Comparison of ENCODE assay signal across 18 cellular contexts in genomic region chr11:20080032-20080685, GRCh38.
DNase-seq lines count a peak whose midpoint lies in the region; ATAC-seq and TF ChIP-seq lines count a peak whose summit lies in the region.
"Had no signal": no experiment of that assay in that cellular context is flagged by ENCODE, and none has a peak within 500 bp of the region (broad histone marks: within the 10 kb centered on the region; RNA-seq: fewer than 3 reads in every experiment).

No MANE protein-coding gene starts in this region.

- TF ChIP-seq CTCF in cardiac muscle cell (IDR thresholded peaks at IDR 0.05; ENCODE audit: low read depth, low read length) (no peak), CD14-positive monocyte (IDR thresholded peaks at IDR 0.05) (no peak)

- no peaks in the 10 kb centered on the region for H3K4me1 ChIP-seq in cardiac muscle cell (ENCODE audit: low read depth)
- H3K4me1 ChIP-seq: gastroesophageal sphincter had no signal

- intact Hi-C loops in Right ventricle myocardium superior (cut with DNase I): no loop called here
- intact Hi-C loops in CD14-positive monocyte (cut with micrococcal nuclease): no loop called here

- H3K36me3 Mint-ChIP-seq in stimulated activated naive B cell treated with anti-CD40 and anti-IgM and Interleukin-4, amounts not matched to agents 10 μg/mL and 1 μg/mL and 100 μg/mL, for 72 hours: peaks cover 0 to 7% of the 10 kb centered on the region in 2 donors
- H3K36me3 Mint-ChIP-seq in CD14-positive monocyte: no peaks in the 10 kb centered on the region

- H3K4me1 Mint-ChIP-seq in stimulated activated naive B cell treated with anti-CD40 and anti-IgM and Interleukin-4, amounts not matched to agents 10 μg/mL and 1 μg/mL and 100 μg/mL, for 72 hours: peaks cover 29 to 51% of the 10 kb centered on the region in 2 donors
- H3K4me1 Mint-ChIP-seq in CD14-positive monocyte: peaks cover 10% of the 10 kb centered on the region

- peak overlapping the region; percentile 45 for H3K27ac ChIP-seq in cardiac muscle cell
- H3K27ac ChIP-seq: gastroesophageal sphincter had no signal

- H3K27me3 Mint-ChIP-seq in stimulated activated naive B cell treated with anti-CD40 and anti-IgM and Interleukin-4, amounts not matched to agents 10 μg/mL and 1 μg/mL and 100 μg/mL, for 72 hours: peaks cover 0 to 16% of the 10 kb centered on the region in 2 donors
- peaks cover 1 to 3% (median 2%) of the 10 kb centered on the region in 3 donors for H3K27me3 Mint-ChIP-seq in CD14-positive monocyte (ENCODE audit: low read depth in 3 of 3)

- no peak overlapping the region for H3K4me3 ChIP-seq in cardiac muscle cell
- H3K4me3 ChIP-seq: gastroesophageal sphincter had no signal

- H3K27ac Mint-ChIP-seq in stimulated activated naive B cell treated with anti-CD40 and anti-IgM and Interleukin-4, amounts not matched to agents 10 μg/mL and 1 μg/mL and 100 μg/mL, for 72 hours: peak overlapping the region; percentile 38
- no peak overlapping the region for H3K27ac Mint-ChIP-seq in CD14-positive monocyte
- H3K27ac Mint-ChIP-seq: CD4-positive, alpha-beta T cell had no signal

- H3K36me3 ChIP-seq in cardiac muscle cell: peaks cover 94% of the 10 kb centered on the region

- H3K27me3 ChIP-seq in cardiac muscle cell: no peaks in the 10 kb centered on the region
- H3K27me3 ChIP-seq: gastroesophageal sphincter had no signal

- DNase-seq in cardiac muscle cell (ENCODE audit: low read depth in 1 of 2, low spot score in 1 of 2) (no peak), Right ventricle myocardium superior (no peak), MV-4-11 (lab: John Stamatoyannopoulos, UW) (peak; percentile 30), CD14-positive monocyte (ENCODE audit: low spot score) (no peak), NCI-H82 treated with DMSO at 0.1 percent for 48 hours (lab: John Stamatoyannopoulos, UW; ENCODE audit: unreplicated experiment) (no peak), NCI-H446 treated with DMSO at 0.1 percent for 48 hours (lab: John Stamatoyannopoulos, UW) (no peak)
- DNase-seq in stimulated activated naive B cell treated with anti-CD40 and anti-IgM and Interleukin-4, amounts not matched to agents 10 μg/mL and 1 μg/mL and 100 μg/mL, for 72 hours: peak; percentile 58
- DNase-seq: 8988T; activated CD4-positive, CD25-positive, alpha-beta regulatory T cell; activated effector memory CD4-positive, alpha-beta T cell treated with anti-CD3 and anti-CD28 coated beads, Interleukin-2, amount 50 U/mL, for 16 hours; CD4-positive, alpha-beta T cell; KG1; NCI-H1436 treated with DMSO at 0.1 percent for 48 hours; NCI-H510A; stimulated activated CD4-positive, alpha-beta T cell treated with anti-CD3 and anti-CD28 coated beads, Interleukin-15, amount 100 ng/mL, for 24 hours had no signal

- peaks cover 0 to 4% of the 10 kb centered on the region in 2 donors for H3K9me3 Mint-ChIP-seq in stimulated activated naive B cell treated with anti-CD40 and anti-IgM and Interleukin-4, amounts not matched to agents 10 μg/mL and 1 μg/mL and 100 μg/mL, for 72 hours
- peaks cover 0 to 7% (median 2%) of the 10 kb centered on the region in 7 donors for H3K9me3 Mint-ChIP-seq in CD14-positive monocyte

- ATAC-seq in Right ventricle myocardium superior (ENCODE audit: poor library complexity) (no peak), HG02759 (IDR thresholded peaks at IDR 0.05; ENCODE audit: unreplicated experiment) (peak; percentile 90)
- ATAC-seq in stimulated activated naive B cell treated with anti-CD40 and anti-IgM and Interleukin-4, amounts not matched to agents 10 μg/mL and 1 μg/mL and 100 μg/mL, for 72 hours (replicated peaks): peak; percentile 99 to 100
- ATAC-seq: gastroesophageal sphincter, SK-N-SH treated with all-trans-retinoic acid at 6 μM for 48 hours had no signal

- H3K9me3 ChIP-seq in cardiac muscle cell (ENCODE audit: low read depth): no peaks in the 10 kb centered on the region
- H3K9me3 ChIP-seq: gastroesophageal sphincter had no signal

- H3K4me3 Mint-ChIP-seq in stimulated activated naive B cell treated with anti-CD40 and anti-IgM and Interleukin-4, amounts not matched to agents 10 μg/mL and 1 μg/mL and 100 μg/mL, for 72 hours: peak overlapping the region; percentile 36 to 51
- H3K4me3 Mint-ChIP-seq in CD14-positive monocyte: no peak overlapping the region
- H3K4me3 Mint-ChIP-seq: CD4-positive, alpha-beta T cell had no signal

Comparison
In these comparisons a context has a peak if more than half of its experiments do, and no peak if none do; other contexts are left out.
1. DNase-seq: peak in MV-4-11 (single experiment) and stimulated activated naive B cell treated with anti-CD40 and anti-IgM and Interleukin-4, amounts not matched to agents 10 μg/mL and 1 μg/mL and 100 μg/mL, for 72 hours (single experiment); none in cardiac muscle cell (0 of 2), Right ventricle myocardium superior (single experiment), CD14-positive monocyte (single experiment), NCI-H82 treated with DMSO at 0.1 percent for 48 hours (single experiment) and NCI-H446 treated with DMSO at 0.1 percent for 48 hours (single experiment).
2. H3K4me3 Mint-ChIP-seq: peak in stimulated activated naive B cell treated with anti-CD40 and anti-IgM and Interleukin-4, amounts not matched to agents 10 μg/mL and 1 μg/mL and 100 μg/mL, for 72 hours (2 of 2); none in CD14-positive monocyte (0 of 2).